8 cellular contexts compared by ENCODE assay signal in genomic region chr20:24783631-24784492, GRCh38.
A peak's percentile ranks its signal among the peaks of the same experiment; 100 is the strongest.
DNase-seq lines count a peak whose midpoint lies in the region; ATAC-seq and TF ChIP-seq lines count a peak whose summit lies in the region.
"Had no signal": no experiment of that assay in that cellular context is flagged by ENCODE, and none has a peak within 500 bp of the region (broad histone marks: within the 10 kb centered on the region; RNA-seq: fewer than 3 reads in every experiment).

No MANE protein-coding gene starts in this region.

- peak; percentile 54 for ATAC-seq in GM19351 (IDR thresholded peaks at IDR 0.05; ENCODE audit: unreplicated experiment)
- ATAC-seq in left lobe of liver: peak; percentile 42

- DNase-seq in NCI-H345 (lab: John Stamatoyannopoulos, UW): peak; percentile 49
- no peak for DNase-seq in left lobe of liver (ENCODE audit: low spot score)
- DNase-seq in KBM-7: no peak
- no peak for DNase-seq in ureter (ENCODE audit: low spot score)
- no peak for DNase-seq in NCI-H510A treated with DMSO at 0.1 percent for 48 hours (lab: John Stamatoyannopoulos, UW)
- DNase-seq: NCI-H2227 treated with DMSO at 0.1 percent for 48 hours had no signal

- in situ Hi-C loops in KBM-7 (cut with MboI; ENCODE audit: low pct_unique_long_range_greater_than_20kb, low sequenced_read_pairs): no loop called here

- peak; percentile 79 for TF ChIP-seq CTCF in GM12872 (IDR thresholded peaks at IDR 0.05; ENCODE audit: insufficient read depth, low read depth, low read length)
